19 cellular contexts compared by ENCODE assay signal in the genomic region with DNA sequence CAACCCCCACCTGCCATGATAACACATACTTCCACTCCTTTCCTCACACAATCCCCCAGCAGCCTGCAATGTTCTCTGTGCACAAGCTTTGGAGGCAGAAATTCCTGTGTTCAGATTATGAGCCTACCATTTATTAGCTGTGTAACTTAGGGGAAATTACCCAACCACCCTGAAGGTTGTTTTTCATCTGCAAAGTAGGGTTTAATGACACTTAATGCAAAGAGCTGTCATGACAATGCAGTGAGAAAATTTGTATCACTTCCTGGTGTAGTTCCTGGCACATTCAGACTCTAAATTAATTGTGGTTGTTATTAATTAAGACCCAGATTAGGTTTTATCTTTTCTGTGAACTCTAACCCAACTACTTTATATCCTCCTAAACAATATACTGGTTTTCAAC.
"Had no signal": no experiment of that assay in that cellular context is flagged by ENCODE, and none has a peak within 500 bp of the region (broad histone marks: within the 10 kb centered on the region; RNA-seq: fewer than 3 reads in every experiment).

No MANE protein-coding gene starts in this region.

- DNase-seq: colonic mucosa; dermis blood vessel endothelial cell; erythroblast; foreskin keratinocyte; kidney; left colon; mammary epithelial cell; naive thymus-derived CD4-positive, alpha-beta T cell; psoas muscle; retina; right lobe of liver; stimulated activated CD4-positive, alpha-beta T cell treated with anti-CD3 and anti-CD28 coated beads, Interleukin-15, amount 100 ng/mL, for 24 hours; stimulated activated CD4-positive, alpha-beta T cell treated with anti-CD3 and anti-CD28 coated beads, Interleukin-1b, Interleukin-23, amount 100 ng/mL, for 48 hours; stimulated activated CD4-positive, alpha-beta T cell treated with anti-CD3 and anti-CD28 coated beads, Interleukin-4, amount 100 ng/mL, for 24 hours; stimulated activated naive B cell treated with anti-CD40 and anti-IgM and Interleukin-4, amounts not matched to agents 10 μg/mL and 1 μg/mL and 100 μg/mL, for 72 hours; stimulated activated naive CD8-positive, alpha-beta T cell treated with anti-CD3 and anti-CD28 coated beads, Interleukin-15, amount 100 ng/mL, for 72 hours; testis had no signal

- H3K27ac Mint-ChIP-seq: naive thymus-derived CD4-positive, alpha-beta T cell; stimulated activated naive B cell treated with anti-CD40 and anti-IgM and Interleukin-4, amounts not matched to agents 10 μg/mL and 1 μg/mL and 100 μg/mL, for 72 hours; stimulated activated naive CD8-positive, alpha-beta T cell treated with anti-CD3 and anti-CD28 coated beads, Interleukin-15, amount 100 ng/mL, for 72 hours had no signal

- H3K4me3 Mint-ChIP-seq: stimulated activated naive B cell treated with anti-CD40 and anti-IgM and Interleukin-4, amounts not matched to agents 10 μg/mL and 1 μg/mL and 100 μg/mL, for 72 hours; stimulated activated naive CD8-positive, alpha-beta T cell treated with anti-CD3 and anti-CD28 coated beads, Interleukin-15, amount 100 ng/mL, for 72 hours had no signal

- ATAC-seq: foreskin keratinocyte; left colon; naive thymus-derived CD4-positive, alpha-beta T cell; psoas muscle; right lobe of liver; stimulated activated naive CD8-positive, alpha-beta T cell treated with anti-CD3 and anti-CD28 coated beads, Interleukin-15, amount 100 ng/mL, for 72 hours had no signal

- H3K27ac ChIP-seq: colonic mucosa, foreskin keratinocyte, neutrophil, psoas muscle, right lobe of liver, testis, tibial nerve had no signal

- H3K27me3 ChIP-seq: colonic mucosa, right lobe of liver, testis, tibial nerve had no signal

- H3K4me1 ChIP-seq: colonic mucosa, foreskin keratinocyte, psoas muscle, right lobe of liver, testis had no signal

- H3K36me3 ChIP-seq: colonic mucosa, neutrophil, right lobe of liver, tibial nerve had no signal

- H3K27me3 Mint-ChIP-seq: stimulated activated naive CD8-positive, alpha-beta T cell treated with anti-CD3 and anti-CD28 coated beads, Interleukin-15, amount 100 ng/mL, for 72 hours had no signal

- H3K36me3 Mint-ChIP-seq: naive thymus-derived CD4-positive, alpha-beta T cell had no signal

- H3K4me3 ChIP-seq: colonic mucosa, psoas muscle, right lobe of liver, testis, tibial nerve had no signal

- H3K9me3 ChIP-seq: colonic mucosa, neutrophil, psoas muscle, right lobe of liver, testis, tibial nerve had no signal
